ENCODE assay signal across 20 cellular contexts in genomic region chr11:72876147-72876546, GRCh38.
A peak's percentile ranks its signal among the peaks of the same experiment; 100 is the strongest.
DNase-seq lines count a peak whose midpoint lies in the region; ATAC-seq and TF ChIP-seq lines count a peak whose summit lies in the region.
"Had no signal": no experiment of that assay in that cellular context is flagged by ENCODE, and none has a peak within 500 bp of the region (broad histone marks: within the 10 kb centered on the region; RNA-seq: fewer than 3 reads in every experiment).

No MANE protein-coding gene starts in this region.

- no peak for ATAC-seq in activated CD4-positive, alpha-beta T cell treated with anti-CD3 and anti-CD28 coated beads for 36 hours
- ATAC-seq in IMR-90 (ENCODE audit: low read depth) = no peak
- ATAC-seq in naive B cell (ENCODE audit: low read depth in 2 of 2) = no peak
- ATAC-seq in HG02885 (IDR thresholded peaks at IDR 0.05; ENCODE audit: poor library complexity, unreplicated experiment) = no peak

- peak; percentile 34 for DNase-seq in activated CD4-positive, alpha-beta T cell treated with anti-CD3 and anti-CD28 coated beads, Interleukin-2, amount 10 ng/mL, durations not matched to agents 24 days and 14 days
- DNase-seq in activated CD4-positive, alpha-beta T cell treated with anti-CD3 and anti-CD28 coated beads for 36 hours = no peak
- no peak for DNase-seq in IMR-90
- no peak for DNase-seq in naive B cell
- no peak for DNase-seq in germinal center (ENCODE audit: low spot score)
- DNase-seq in smooth muscle cell (lab: John Stamatoyannopoulos, UW; ENCODE audit: unreplicated experiment) = no peak
- DNase-seq: ACHN; AML-193; C1 segment of cervical spinal cord; Calu3; CD4-positive, alpha-beta memory T cell; COR-L47; DMS53; DMS79 treated with DMSO at 0.1 percent for 48 hours; GF-D8; GOT3; HFFc6 had no signal

- no peak overlapping the region for H4K8ac ChIP-seq in IMR-90 (ENCODE audit: low read depth in 2 of 2, low read length in 2 of 2)

- no peak overlapping the region for H3K56ac ChIP-seq in IMR-90 (ENCODE audit: extremely low read depth, insufficient read depth, low read length)

- H3K36me3 ChIP-seq in IMR-90 (ENCODE audit: control insufficient read depth, insufficient read depth, low read length) = no peaks in the 10 kb centered on the region
- H3K36me3 ChIP-seq in smooth muscle cell (ENCODE audit: low read depth) = no peaks in the 10 kb centered on the region
- H3K36me3 ChIP-seq: HAP-1 had no signal

- dilution Hi-C loops in IMR-90 (cut with HindIII; ENCODE audit: low sequenced_read_pairs, unreplicated experiment) = no loop called here

- H3K23ac ChIP-seq in IMR-90 (ENCODE audit: low read depth, low read length) = no peak overlapping the region

- H3K18ac ChIP-seq in IMR-90 (ENCODE audit: low read depth, low read length) = no peak overlapping the region

- in situ Hi-C loops in IMR-90 (cut with MboI; ENCODE audit: low sequenced_read_pairs) = no loop called here

- H3K4me1 ChIP-seq in IMR-90 (ENCODE audit: control insufficient read depth, insufficient read depth, low read length) = 0 out of 2 replicates have a peak, but pooled peaks cover 2% of the 10 kb centered on the region
- no peaks in the 10 kb centered on the region for H3K4me1 ChIP-seq in smooth muscle cell (ENCODE audit: low read depth)
- H3K4me1 ChIP-seq: HAP-1 had no signal

- H3K79me1 ChIP-seq in IMR-90 (ENCODE audit: low read depth in 1 of 2, low read length in 2 of 2) = peaks cover 2 to 10% of the 10 kb centered on the region in 2 experiments; a peak in 2 of 4 replicates

- H3K27me3 Mint-ChIP-seq in activated CD4-positive, alpha-beta T cell treated with anti-CD3 and anti-CD28 coated beads, Interleukin-2, amount 10 ng/mL, durations not matched to agents 24 days and 14 days = no peaks in the 10 kb centered on the region
- no peaks in the 10 kb centered on the region for H3K27me3 Mint-ChIP-seq in activated CD4-positive, alpha-beta T cell treated with anti-CD3 and anti-CD28 coated beads for 36 hours
- no peaks in the 10 kb centered on the region for H3K27me3 Mint-ChIP-seq in naive B cell
- H3K27me3 Mint-ChIP-seq: CD4-positive, alpha-beta memory T cell had no signal

- no peak for TF ChIP-seq POLR2A in IMR-90 (IDR thresholded peaks at IDR 0.05; ENCODE audit: low read depth, low read length)

- H3K9me3 ChIP-seq in IMR-90 (ENCODE audit: control insufficient read depth, insufficient read depth, low read length) (no peaks in the 10 kb centered on the region), smooth muscle cell (replicated peaks; ENCODE audit: low read depth) (no peaks in the 10 kb centered on the region)
- H3K9me3 ChIP-seq: HAP-1 had no signal

- peaks cover 27% of the 10 kb centered on the region for H3K36me3 Mint-ChIP-seq in activated CD4-positive, alpha-beta T cell treated with anti-CD3 and anti-CD28 coated beads, Interleukin-2, amount 10 ng/mL, durations not matched to agents 24 days and 14 days (ENCODE audit: low read depth)
- peaks cover 15% of the 10 kb centered on the region for H3K36me3 Mint-ChIP-seq in activated CD4-positive, alpha-beta T cell treated with anti-CD3 and anti-CD28 coated beads for 36 hours (ENCODE audit: low read depth)
- peaks cover 12 to 23% of the 10 kb centered on the region in 2 donors for H3K36me3 Mint-ChIP-seq in naive B cell

- no peak overlapping the region for H2BK15ac ChIP-seq in IMR-90 (ENCODE audit: low read depth, low read length)

- H2BK20ac ChIP-seq in IMR-90 (ENCODE audit: low read depth, low read length) = no peak overlapping the region

- H3F3A ChIP-seq in smooth muscle cell (ENCODE audit: low read depth) = peaks cover 5% of the 10 kb centered on the region

- H3K9ac ChIP-seq in IMR-90 (ENCODE audit: low read depth, low read length) = no peak overlapping the region
- no peak overlapping the region for H3K9ac ChIP-seq in smooth muscle cell (ENCODE audit: low read depth)

- peaks cover 2% of the 10 kb centered on the region for H3K4me1 Mint-ChIP-seq in activated CD4-positive, alpha-beta T cell treated with anti-CD3 and anti-CD28 coated beads, Interleukin-2, amount 10 ng/mL, durations not matched to agents 24 days and 14 days
- H3K4me1 Mint-ChIP-seq in activated CD4-positive, alpha-beta T cell treated with anti-CD3 and anti-CD28 coated beads for 36 hours = peaks cover 4% of the 10 kb centered on the region
- peaks cover 17 to 26% (median 21%) of the 10 kb centered on the region in 3 donors for H3K4me1 Mint-ChIP-seq in naive B cell

- H3K27ac ChIP-seq in IMR-90 (ENCODE audit: insufficient read depth, low read length) = no peak overlapping the region
- H3K27ac ChIP-seq in smooth muscle cell (ENCODE audit: low read depth) = no peak overlapping the region
- H3K27ac ChIP-seq: 22Rv1 had no signal

- H2AK9ac ChIP-seq in IMR-90 (replicated peaks; ENCODE audit: low read depth, low read length, poor library complexity) = no peak overlapping the region

- H4K5ac ChIP-seq in IMR-90 (ENCODE audit: low read depth, low read length) = no peak overlapping the region

- H3K27me3 ChIP-seq in IMR-90 (ENCODE audit: control insufficient read depth, insufficient read depth, low read length) = no peaks in the 10 kb centered on the region
- no peaks in the 10 kb centered on the region for H3K27me3 ChIP-seq in smooth muscle cell (ENCODE audit: low read depth)

- no peaks in the 10 kb centered on the region for H3K79me2 ChIP-seq in smooth muscle cell (ENCODE audit: low read depth)

- no peaks in the 10 kb centered on the region; the same call in 1 of the 2 replicates for H4K20me1 ChIP-seq in IMR-90 (ENCODE audit: insufficient read depth, low read length)
- H4K20me1 ChIP-seq in smooth muscle cell (ENCODE audit: low read depth) = no peaks in the 10 kb centered on the region

- WGBS in IMR-90 (ENCODE audit: extremely low coverage in 2 of 2, insufficient read length in 1 of 2), 2 experiments = 100% methylated on average over 1 of the region's 3 CpGs; no CpG with 5 or more reads in 1 of the 2 experiments
- 96% methylated on average over 3 of the region's 3 CpGs for WGBS in smooth muscle cell (ENCODE audit: low lambda C conversion rate)

- H2AFZ ChIP-seq in IMR-90 (replicated peaks; ENCODE audit: low read length, poor library complexity) = no peak overlapping the region
- H2AFZ ChIP-seq in smooth muscle cell (ENCODE audit: low read depth) = no peak overlapping the region

- H3K14ac ChIP-seq in IMR-90 (replicated peaks; ENCODE audit: low read depth, low read length) = no peak overlapping the region

- H3K9me1 ChIP-seq in IMR-90 (ENCODE audit: insufficient read depth, low read length) = peaks cover 3% of the 10 kb centered on the region; the same call in 1 of the 2 replicates

- no peak overlapping the region for H3K4me3 Mint-ChIP-seq in activated CD4-positive, alpha-beta T cell treated with anti-CD3 and anti-CD28 coated beads, Interleukin-2, amount 10 ng/mL, durations not matched to agents 24 days and 14 days
- no peak overlapping the region for H3K4me3 Mint-ChIP-seq in activated CD4-positive, alpha-beta T cell treated with anti-CD3 and anti-CD28 coated beads for 36 hours
- no peak overlapping the region for H3K4me3 Mint-ChIP-seq in naive B cell
- H3K4me3 Mint-ChIP-seq: CD4-positive, alpha-beta memory T cell; HFFc6 had no signal

- H3K4me2 ChIP-seq in IMR-90 (ENCODE audit: low read depth, low read length) (no peak overlapping the region), smooth muscle cell (no peak overlapping the region)

- H3K4me3 ChIP-seq in IMR-90 (ENCODE audit: insufficient read depth, low read depth, low read length) = no peak overlapping the region
- no peak overlapping the region for H3K4me3 ChIP-seq in smooth muscle cell
- H3K4me3 ChIP-seq: HAP-1 had no signal

- H4K91ac ChIP-seq in IMR-90 (ENCODE audit: insufficient read depth, low read depth, low read length) = no peak overlapping the region

- BruUV-seq in IMR-90 (replicated peaks; lab: Mats Ljungman, UMichigan) = no TSS peak

- no peak overlapping the region for H2BK5ac ChIP-seq in IMR-90 (ENCODE audit: low read depth, low read length, poor library complexity, severe bottlenecking)

- intact Hi-C loops in activated CD4-positive, alpha-beta T cell treated with anti-CD3 and anti-CD28 coated beads, Interleukin-2, amount 10 ng/mL, durations not matched to agents 24 days and 14 days (cut with micrococcal nuclease) = no loop called here
- intact Hi-C loops in activated CD4-positive, alpha-beta T cell treated with anti-CD3 and anti-CD28 coated beads for 36 hours (cut with DNase I, micrococcal nuclease) = no loop called here
- intact Hi-C loops in IMR-90 (cut with micrococcal nuclease) = no loop called here

- no peak overlapping the region for H2AK5ac ChIP-seq in IMR-90 (ENCODE audit: low read depth, low read length)

- POLR2A ChIA-PET in activated CD4-positive, alpha-beta T cell treated with anti-CD3 and anti-CD28 coated beads for 36 hours (lab: Charles Lee) = no interaction called here
- POLR2A ChIA-PET in IMR-90 (lab: Charles Lee; ENCODE audit: unreplicated experiment) = no interaction called here

- peaks cover 2% of the 10 kb centered on the region for H3K9me3 Mint-ChIP-seq in activated CD4-positive, alpha-beta T cell treated with anti-CD3 and anti-CD28 coated beads, Interleukin-2, amount 10 ng/mL, durations not matched to agents 24 days and 14 days
- peaks cover 1% of the 10 kb centered on the region for H3K9me3 Mint-ChIP-seq in activated CD4-positive, alpha-beta T cell treated with anti-CD3 and anti-CD28 coated beads for 36 hours (ENCODE audit: low read depth)
- peaks cover 0 to under 1% (median 0%) of the 10 kb centered on the region in 7 donors for H3K9me3 Mint-ChIP-seq in naive B cell
- H3K9me3 Mint-ChIP-seq: HFFc6 had no signal

- H2BK120ac ChIP-seq in IMR-90 (ENCODE audit: low read depth, low read length) = no peak overlapping the region

- TF ChIP-seq CTCF in IMR-90 (conservative IDR thresholded peaks at IDR 0.05; ENCODE audit: low read depth, low read length) (no peak), smooth muscle cell (IDR thresholded peaks at IDR 0.05; ENCODE audit: borderline replicate concordance, insufficient read depth, poor library complexity, severe bottlenecking) (no peak)

- CTCF ChIA-PET in activated CD4-positive, alpha-beta T cell treated with anti-CD3 and anti-CD28 coated beads for 36 hours (lab: Charles Lee) = interaction anchor here (0.6 kb wide), 1 partner anchor 14 kb away, joined by 3 read pairs; no protein-coding TSS in a partner anchor
- CTCF ChIA-PET in IMR-90 (lab: Yijun Ruan, JAX) = no interaction called here

- H3K27ac Mint-ChIP-seq in activated CD4-positive, alpha-beta T cell treated with anti-CD3 and anti-CD28 coated beads, Interleukin-2, amount 10 ng/mL, durations not matched to agents 24 days and 14 days = no peak overlapping the region
- no peak overlapping the region for H3K27ac Mint-ChIP-seq in activated CD4-positive, alpha-beta T cell treated with anti-CD3 and anti-CD28 coated beads for 36 hours
- peak overlapping the region in 5 of 6 donors; percentile 11 to 88 (median 83) for H3K27ac Mint-ChIP-seq in naive B cell

- no peak overlapping the region for H3K4ac ChIP-seq in IMR-90 (ENCODE audit: low read depth, low read length)

- TF ChIP-seq RAD21 in IMR-90 (IDR thresholded peaks at IDR 0.05; ENCODE audit: low read length) = no peak

TF ChIP-seq in IMR-90, 13 proteins besides CTCF, POLR2A, EP300 and RAD21:
- peak; percentile 46 for TF ChIP-seq MAFK (IDR thresholded peaks at IDR 0.05; ENCODE audit: low read depth, low read length)
- TF ChIP-seq RFX5 (IDR thresholded peaks at IDR 0.05; ENCODE audit: low read depth, low read length) = no peak
- no peak for TF ChIP-seq CHD1 (IDR thresholded peaks at IDR 0.05; ENCODE audit: low read depth, low read length)
- no peak for TF ChIP-seq MAZ (IDR thresholded peaks at IDR 0.05; ENCODE audit: borderline replicate concordance, low read depth, low read length)

Comparison
In these comparisons a context has a peak if more than half of its experiments do, and no peak if none do; other contexts are left out.
1. H3K27ac Mint-ChIP-seq: peak in naive B cell (5 of 6); none in activated CD4-positive, alpha-beta T cell treated with anti-CD3 and anti-CD28 coated beads, Interleukin-2, amount 10 ng/mL, durations not matched to agents 24 days and 14 days (single experiment) and activated CD4-positive, alpha-beta T cell treated with anti-CD3 and anti-CD28 coated beads for 36 hours (single experiment).